In genomic region chr4:110129544-110129943, GRCh38 we compare ENCODE assay signal across 23 cellular contexts.
"Had no signal": no experiment of that assay in that cellular context is flagged by ENCODE, and none has a peak within 500 bp of the region (broad histone marks: within the 10 kb centered on the region; RNA-seq: fewer than 3 reads in every experiment).

No MANE protein-coding gene starts in this region.

- H3K27me3 ChIP-seq: dorsolateral prefrontal cortex, esophagus muscularis mucosa, gastroesophageal sphincter, pancreas, testis, tibial nerve had no signal

- H3K36me3 Mint-ChIP-seq: natural killer cell treated with Interleukin-12 subunit alpha and Interleukin-12 subunit beta and Interleukin-15 and Interleukin-18, amount 100 ng/mL, for 72 hours had no signal

- H3K9me3 Mint-ChIP-seq: natural killer cell treated with Interleukin-12 subunit alpha and Interleukin-12 subunit beta and Interleukin-15 and Interleukin-18, amount 100 ng/mL, for 72 hours; stimulated activated effector memory CD8-positive, alpha-beta T cell treated with anti-CD3 and anti-CD28 coated beads, Interleukin-12 subunit alpha, Interleukin-12 subunit beta, amount 100 ng/mL, for 72 hours; stimulated activated naive CD8-positive, alpha-beta T cell treated with anti-CD3 and anti-CD28 coated beads, Interleukin-15, Interleukin-2, amounts not matched to agents 100 ng/mL and 50 ng/mL, for 24 hours had no signal

- H3K27ac Mint-ChIP-seq: natural killer cell treated with Interleukin-12 subunit alpha and Interleukin-12 subunit beta and Interleukin-15 and Interleukin-18, amount 100 ng/mL, for 72 hours; progenitor cell of endocrine pancreas; stimulated activated effector memory CD8-positive, alpha-beta T cell treated with anti-CD3 and anti-CD28 coated beads, Interleukin-12 subunit alpha, Interleukin-12 subunit beta, amount 100 ng/mL, for 72 hours; stimulated activated naive CD8-positive, alpha-beta T cell treated with anti-CD3 and anti-CD28 coated beads, Interleukin-15, Interleukin-2, amounts not matched to agents 100 ng/mL and 50 ng/mL, for 24 hours had no signal

- H3K27ac ChIP-seq: dorsolateral prefrontal cortex, esophagus muscularis mucosa, gastroesophageal sphincter, left ventricle myocardium inferior, lower lobe of right lung, pancreas, testis, tibial nerve had no signal

- H3K4me3 ChIP-seq: dorsolateral prefrontal cortex, esophagus muscularis mucosa, gastroesophageal sphincter, left ventricle myocardium inferior, lower lobe of right lung, pancreas, testis, tibial nerve had no signal

- H3K27me3 Mint-ChIP-seq: natural killer cell treated with Interleukin-12 subunit alpha and Interleukin-12 subunit beta and Interleukin-15 and Interleukin-18, amount 100 ng/mL, for 72 hours; stimulated activated naive CD8-positive, alpha-beta T cell treated with anti-CD3 and anti-CD28 coated beads, Interleukin-15, Interleukin-2, amounts not matched to agents 100 ng/mL and 50 ng/mL, for 24 hours had no signal

- ATAC-seq: gastroesophageal sphincter; lower lobe of right lung; natural killer cell treated with Interleukin-12 subunit alpha and Interleukin-12 subunit beta and Interleukin-15 and Interleukin-18, amount 100 ng/mL, for 72 hours; pancreas; right cardiac atrium; stimulated activated effector memory CD8-positive, alpha-beta T cell treated with anti-CD3 and anti-CD28 coated beads, Interleukin-12 subunit alpha, Interleukin-12 subunit beta, amount 100 ng/mL, for 72 hours had no signal

- H3K4me1 ChIP-seq: esophagus muscularis mucosa, gastroesophageal sphincter, left ventricle myocardium inferior, lower lobe of right lung, testis, tibial nerve had no signal

- FAIRE-seq: endometrium, pancreas had no signal

- DNase-seq: cortex of kidney; dorsolateral prefrontal cortex; effector CD8-positive, alpha-beta T cell; glutamatergic neuron; islet precursor cell; left ventricle myocardium inferior; lower lobe of right lung; mesenchymal stem cell; midbrain; occipital lobe; pancreas; right cardiac atrium; stimulated activated CD4-positive, alpha-beta T cell treated with anti-CD3 and anti-CD28 coated beads, Interleukin-4, amount 100 ng/mL, for 1 hour; stimulated activated CD8-positive, alpha-beta memory T cell treated with anti-CD3 and anti-CD28 coated beads, Interleukin-4, amount 100 ng/mL, for 48 hours; testis had no signal

- H3K4me3 Mint-ChIP-seq: natural killer cell treated with Interleukin-12 subunit alpha and Interleukin-12 subunit beta and Interleukin-15 and Interleukin-18, amount 100 ng/mL, for 72 hours; stimulated activated effector memory CD8-positive, alpha-beta T cell treated with anti-CD3 and anti-CD28 coated beads, Interleukin-12 subunit alpha, Interleukin-12 subunit beta, amount 100 ng/mL, for 72 hours; stimulated activated naive CD8-positive, alpha-beta T cell treated with anti-CD3 and anti-CD28 coated beads, Interleukin-15, Interleukin-2, amounts not matched to agents 100 ng/mL and 50 ng/mL, for 24 hours had no signal

- H3K36me3 ChIP-seq: esophagus muscularis mucosa, gastroesophageal sphincter, left ventricle myocardium inferior, lower lobe of right lung, pancreas, tibial nerve had no signal

- H3K9me3 ChIP-seq: esophagus muscularis mucosa, gastroesophageal sphincter, left ventricle myocardium inferior, lower lobe of right lung, pancreas, testis, tibial nerve had no signal
